Comparison of ENCODE assay signal across 1 cellular context in the genomic region with DNA sequence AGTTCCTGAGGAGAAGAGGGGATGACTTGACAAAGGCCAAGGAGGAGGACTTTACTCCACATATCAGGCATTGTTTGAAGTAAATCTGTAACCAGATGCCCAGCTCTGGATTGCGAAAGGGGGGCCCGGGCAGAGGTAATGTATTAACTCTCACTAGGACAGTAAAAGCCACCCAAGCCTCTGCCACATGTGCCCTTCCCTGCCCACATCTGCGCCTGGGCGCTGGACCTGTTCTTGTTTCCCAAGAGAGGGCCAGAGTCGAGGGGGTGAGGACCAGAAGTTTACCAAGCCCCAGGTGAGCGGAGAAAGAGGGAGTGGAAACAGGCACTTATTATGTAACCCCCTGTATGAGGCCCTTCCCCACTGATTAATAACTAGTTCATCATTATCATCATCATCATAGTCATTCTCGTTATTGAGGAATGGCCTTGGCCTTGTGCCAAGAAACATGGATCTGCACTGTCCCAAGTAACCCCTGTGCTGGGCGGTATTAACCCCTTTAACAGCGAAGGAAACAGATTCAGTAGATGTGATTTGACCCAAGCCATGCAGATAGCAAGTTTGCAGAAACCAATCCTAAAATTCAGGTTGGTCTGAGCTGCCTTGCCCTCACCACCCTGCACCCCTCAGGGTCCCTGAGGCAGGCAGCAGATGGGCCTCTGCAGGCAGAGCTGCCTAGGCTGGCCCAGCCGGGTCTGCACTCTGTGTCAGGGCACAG.
TF ChIP-seq lines count a peak whose summit lies in the region.

SLC23A1 (minus strand) TSS at position 23 of the 718 bp plus-strand sequence. CDS start 44 bp downstream, outside the sequence.

TF ChIP-seq in HepG2, 621 proteins besides CTCF, POLR2A, EP300 and RAD21 (continued from another document and continues in another):
- TF ChIP-seq, protein P1, sequence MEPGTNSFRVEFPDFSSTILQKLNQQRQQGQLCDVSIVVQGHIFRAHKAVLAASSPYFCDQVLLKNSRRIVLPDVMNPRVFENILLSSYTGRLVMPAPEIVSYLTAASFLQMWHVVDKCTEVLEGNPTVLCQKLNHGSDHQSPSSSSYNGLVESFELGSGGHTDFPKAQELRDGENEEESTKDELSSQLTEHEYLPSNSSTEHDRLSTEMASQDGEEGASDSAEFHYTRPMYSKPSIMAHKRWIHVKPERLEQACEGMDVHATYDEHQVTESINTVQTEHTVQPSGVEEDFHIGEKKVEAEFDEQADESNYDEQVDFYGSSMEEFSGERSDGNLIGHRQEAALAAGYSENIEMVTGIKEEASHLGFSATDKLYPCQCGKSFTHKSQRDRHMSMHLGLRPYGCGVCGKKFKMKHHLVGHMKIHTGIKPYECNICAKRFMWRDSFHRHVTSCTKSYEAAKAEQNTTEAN (CRISPR knock-in tag; conservative IDR thresholded peaks at IDR 0.05), result no peak
- TF ChIP-seq FOXA3 (CRISPR knock-in tag; IDR thresholded peaks at IDR 0.05) (no peak), PITX1 (CRISPR knock-in tag; IDR thresholded peaks at IDR 0.05) (peak; percentile 74), TRIM22 (IDR thresholded peaks at IDR 0.05) (no peak), IRX3 (CRISPR knock-in tag; IDR thresholded peaks at IDR 0.05; ENCODE audit: borderline replicate concordance, low read depth) (no peak), MIER3 (CRISPR knock-in tag; IDR thresholded peaks at IDR 0.05; ENCODE audit: borderline replicate concordance) (0 out of 2 replicates have a peak, but pooled peaks have one; percentile 12), ASH2L (IDR thresholded peaks at IDR 0.05; ENCODE audit: insufficient read length, low read depth, low read length) (no peak), BORCS8-MEF2B (CRISPR knock-in tag; IDR thresholded peaks at IDR 0.05) (no peak), ZNF253 (CRISPR knock-in tag; IDR thresholded peaks at IDR 0.05; ENCODE audit: borderline replicate concordance) (no peak), PHF21A (CRISPR knock-in tag; IDR thresholded peaks at IDR 0.05) (peak; percentile 62; the same call in 1 of the 2 replicates), TCF7 (IDR thresholded peaks at IDR 0.05; ENCODE audit: low read depth) (0 out of 2 replicates have a peak, but pooled peaks have one; percentile 24), ZNF543 (CRISPR knock-in tag; IDR thresholded peaks at IDR 0.05) (peak; percentile 99), MYPOP (CRISPR knock-in tag; IDR thresholded peaks at IDR 0.05) (0 out of 2 replicates have a peak, but pooled peaks have one; percentile 40), HNF4G (IDR thresholded peaks at IDR 0.05; ENCODE audit: borderline replicate concordance, low read depth, low read length) (peak; percentile 72; the same call in 1 of the 2 replicates), HNF4G (CRISPR knock-in tag; IDR thresholded peaks at IDR 0.05; ENCODE audit: borderline replicate concordance, low read depth) (no peak), KDM2A (CRISPR knock-in tag; IDR thresholded peaks at IDR 0.05; ENCODE audit: borderline replicate concordance, low read depth) (peak; percentile 44; the same call in 1 of the 2 replicates), ZNF138 (CRISPR knock-in tag; IDR thresholded peaks at IDR 0.05; ENCODE audit: low read depth) (no peak), ZNF34 (CRISPR knock-in tag; IDR thresholded peaks at IDR 0.05; ENCODE audit: borderline replicate concordance) (no peak), ZNF501 (CRISPR knock-in tag; IDR thresholded peaks at IDR 0.05) (no peak), SOX13 (IDR thresholded peaks at IDR 0.05) (peak; percentile 65; the same call in 1 of the 2 replicates), SOX13 (CRISPR knock-in tag; conservative IDR thresholded peaks at IDR 0.05 in 1 of 2, IDR thresholded peaks at IDR 0.05 in 1 of 2) (peak in 1 of 2 experiments; percentile 79; a peak in 2 of 4 replicates), GABPA (IDR thresholded peaks at IDR 0.05; ENCODE audit: low read depth, low read length) (no peak), GABPA (CRISPR knock-in tag; IDR thresholded peaks at IDR 0.05; ENCODE audit: low read depth) (no peak), ZBTB4 (CRISPR knock-in tag; IDR thresholded peaks at IDR 0.05; ENCODE audit: borderline replicate concordance) (no peak), POLR2AphosphoS5 (IDR thresholded peaks at IDR 0.05; ENCODE audit: low read depth, low read length) (0 out of 2 replicates have a peak, but pooled peaks have one; percentile 45), NCOA5 (CRISPR knock-in tag; IDR thresholded peaks at IDR 0.05) (no peak), PAXIP1 (CRISPR knock-in tag; conservative IDR thresholded peaks at IDR 0.05) (peak; percentile 78), YEATS2 (CRISPR knock-in tag; IDR thresholded peaks at IDR 0.05; ENCODE audit: borderline replicate concordance) (no peak), ZNF326 (CRISPR knock-in tag; IDR thresholded peaks at IDR 0.05; ENCODE audit: borderline replicate concordance) (no peak), ZNF263 (CRISPR knock-in tag; IDR thresholded peaks at IDR 0.05) (peak; percentile 40; the same call in 1 of the 2 replicates), SAP130 (CRISPR knock-in tag; IDR thresholded peaks at IDR 0.05; ENCODE audit: low read depth) (peak; percentile 60), ZNF768 (CRISPR knock-in tag; IDR thresholded peaks at IDR 0.05) (no peak), MAFG (CRISPR knock-in tag; IDR thresholded peaks at IDR 0.05) (no peak), GLI4 (CRISPR knock-in tag; IDR thresholded peaks at IDR 0.05; ENCODE audit: borderline replicate concordance) (no peak), ZMAT3 (CRISPR knock-in tag; conservative IDR thresholded peaks at IDR 0.05) (0 out of 2 replicates have a peak, but pooled peaks have one; percentile 55), KAT8 (CRISPR knock-in tag; IDR thresholded peaks at IDR 0.05) (peak; percentile 33; the same call in 1 of the 2 replicates), ZNF10 (CRISPR knock-in tag; IDR thresholded peaks at IDR 0.05; ENCODE audit: borderline replicate concordance, low read depth) (no peak), ZMYM4 (CRISPR knock-in tag; IDR thresholded peaks at IDR 0.05) (0 out of 2 replicates have a peak, but pooled peaks have one; percentile 21), PHF5A (CRISPR knock-in tag; IDR thresholded peaks at IDR 0.05; ENCODE audit: low read depth, unreplicated experiment) (peak; percentile 29)
- TF ChIP-seq, protein P2, sequence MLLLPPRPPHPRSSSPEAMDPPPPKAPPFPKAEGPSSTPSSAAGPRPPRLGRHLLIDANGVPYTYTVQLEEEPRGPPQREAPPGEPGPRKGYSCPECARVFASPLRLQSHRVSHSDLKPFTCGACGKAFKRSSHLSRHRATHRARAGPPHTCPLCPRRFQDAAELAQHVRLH (CRISPR knock-in tag; IDR thresholded peaks at IDR 0.05; ENCODE audit: borderline replicate concordance, low read depth), result 0 out of 2 replicates have a peak, but pooled peaks have one; percentile 13
- TF ChIP-seq, protein P3, sequence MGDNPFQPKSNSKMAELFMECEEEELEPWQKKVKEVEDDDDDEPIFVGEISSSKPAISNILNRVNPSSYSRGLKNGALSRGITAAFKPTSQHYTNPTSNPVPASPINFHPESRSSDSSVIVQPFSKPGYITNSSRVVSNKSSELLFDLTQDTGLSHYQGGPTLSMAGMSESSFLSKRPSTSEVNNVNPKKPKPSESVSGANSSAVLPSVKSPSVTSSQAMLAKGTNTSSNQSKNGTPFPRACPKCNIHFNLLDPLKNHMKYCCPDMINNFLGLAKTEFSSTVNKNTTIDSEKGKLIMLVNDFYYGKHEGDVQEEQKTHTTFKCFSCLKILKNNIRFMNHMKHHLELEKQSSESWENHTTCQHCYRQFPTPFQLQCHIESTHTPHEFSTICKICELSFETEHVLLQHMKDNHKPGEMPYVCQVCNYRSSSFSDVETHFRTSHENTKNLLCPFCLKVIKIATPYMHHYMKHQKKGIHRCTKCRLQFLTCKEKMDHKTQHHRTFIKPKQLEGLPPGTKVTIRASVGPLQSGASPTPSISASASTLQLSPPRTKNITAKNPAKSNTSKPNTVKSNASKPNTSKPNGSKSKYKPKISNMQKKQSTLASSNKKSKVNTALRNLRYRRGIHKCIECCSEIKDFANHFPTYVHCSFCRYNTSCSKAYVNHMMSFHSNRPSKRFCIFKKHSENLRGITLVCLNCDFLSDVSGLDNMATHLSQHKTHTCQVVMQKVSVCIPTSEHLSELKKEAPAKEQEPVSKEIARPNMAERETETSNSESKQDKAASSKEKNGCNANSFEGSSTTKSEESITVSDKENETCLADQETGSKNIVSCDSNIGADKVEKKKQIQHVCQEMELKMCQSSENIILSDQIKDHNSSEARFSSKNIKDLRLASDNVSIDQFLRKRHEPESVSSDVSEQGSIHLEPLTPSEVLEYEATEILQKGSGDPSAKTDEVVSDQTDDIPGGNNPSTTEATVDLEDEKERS (CRISPR knock-in tag; IDR thresholded peaks at IDR 0.05), result 0 out of 2 replicates have a peak, but pooled peaks have one; percentile 42
- TF ChIP-seq, protein P4, sequence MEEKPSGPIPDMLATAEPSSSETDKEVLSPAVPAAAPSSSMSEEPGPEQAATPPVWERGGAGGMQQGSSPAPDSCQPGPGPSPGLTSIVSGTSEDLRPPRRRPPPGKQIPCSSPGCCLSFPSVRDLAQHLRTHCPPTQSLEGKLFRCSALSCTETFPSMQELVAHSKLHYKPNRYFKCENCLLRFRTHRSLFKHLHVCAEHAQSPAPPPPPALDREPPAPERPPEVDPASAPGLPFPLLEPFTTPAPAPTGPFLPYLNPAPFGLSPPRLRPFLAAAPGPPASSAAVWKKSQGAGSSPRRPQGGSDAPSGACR (CRISPR knock-in tag; IDR thresholded peaks at IDR 0.05), result no peak
- TF ChIP-seq, protein P5, sequence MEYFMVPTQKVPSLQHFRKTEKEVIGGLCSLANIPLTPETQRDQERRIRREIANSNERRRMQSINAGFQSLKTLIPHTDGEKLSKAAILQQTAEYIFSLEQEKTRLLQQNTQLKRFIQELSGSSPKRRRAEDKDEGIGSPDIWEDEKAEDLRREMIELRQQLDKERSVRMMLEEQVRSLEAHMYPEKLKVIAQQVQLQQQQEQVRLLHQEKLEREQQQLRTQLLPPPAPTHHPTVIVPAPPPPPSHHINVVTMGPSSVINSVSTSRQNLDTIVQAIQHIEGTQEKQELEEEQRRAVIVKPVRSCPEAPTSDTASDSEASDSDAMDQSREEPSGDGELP (IDR thresholded peaks at IDR 0.05; ENCODE audit: borderline replicate concordance, low read depth), result peak; percentile 28; the same call in 1 of the 2 replicates
- TF ChIP-seq, protein P6, sequence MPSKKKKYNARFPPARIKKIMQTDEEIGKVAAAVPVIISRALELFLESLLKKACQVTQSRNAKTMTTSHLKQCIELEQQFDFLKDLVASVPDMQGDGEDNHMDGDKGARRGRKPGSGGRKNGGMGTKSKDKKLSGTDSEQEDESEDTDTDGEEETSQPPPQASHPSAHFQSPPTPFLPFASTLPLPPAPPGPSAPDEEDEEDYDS (CRISPR knock-in tag; IDR thresholded peaks at IDR 0.05), result peak; percentile 21; the same call in 1 of the 2 replicates
